13 cellular contexts compared by ENCODE assay signal in the genomic region with DNA sequence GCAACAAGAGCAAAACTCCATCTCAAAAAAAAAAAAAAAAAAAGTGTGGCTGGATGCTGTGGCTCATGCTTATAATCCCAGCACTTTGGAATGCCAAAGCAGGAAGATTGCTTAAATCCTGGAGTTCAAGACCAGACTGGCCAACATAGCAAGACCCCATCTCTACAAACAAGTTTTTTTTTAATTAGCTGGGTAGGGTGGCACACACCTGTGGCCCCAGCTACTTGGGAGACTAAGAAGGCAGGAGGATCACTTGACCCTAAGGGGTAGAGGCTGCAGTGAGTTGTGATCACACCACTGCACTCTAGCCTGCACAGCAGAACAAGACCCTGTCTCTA. TPM values are rescaled to one million over a fixed set of nuclear protein-coding genes. Genes with fewer than 3 reads are reported as not detected.
DNase-seq lines count a peak whose midpoint lies in the region; ATAC-seq and TF ChIP-seq lines count a peak whose summit lies in the region.
"Had no signal": no experiment of that assay in that cellular context is flagged by ENCODE, and none has a peak within 500 bp of the region (broad histone marks: within the 10 kb centered on the region; RNA-seq: fewer than 3 reads in every experiment).

No MANE protein-coding gene starts in this region.

- peaks cover 45% of the 10 kb centered on the region for H3K4me1 Mint-ChIP-seq in activated B cell treated with CpG ODN at 0.5 μM for 24 hours

- H3K27ac Mint-ChIP-seq in activated B cell treated with CpG ODN at 0.5 μM for 24 hours = peak overlapping the region; percentile 92

- no peaks in the 10 kb centered on the region for H3K79me2 ChIP-seq in DOHH2 (ENCODE audit: control insufficient read depth, low read length)

- no peak for TF ChIP-seq CTCF in DOHH2 (IDR thresholded peaks at IDR 0.05; ENCODE audit: low read depth, low read length, poor library complexity, severe bottlenecking)
- TF ChIP-seq CTCF in activated B cell treated with CpG ODN at 0.5 μM for 24 hours (IDR thresholded peaks at IDR 0.05) = no peak

- CTCF ChIA-PET in activated B cell treated with CpG ODN at 0.5 μM for 24 hours (lab: Charles Lee) = interaction anchor here (1.0 kb wide), 1 partner anchor 55 kb away, joined by 3 read pairs; no protein-coding TSS in a partner anchor

- intact Hi-C loops in activated B cell treated with CpG ODN at 0.5 μM for 24 hours (cut with micrococcal nuclease) = loop anchor here (2.0 to 10.0 kb wide), 2 partner anchors 62 to 790 kb away; a partner anchor contains a TSS

- H4K20me1 ChIP-seq in BLaER1 (no peaks in the 10 kb centered on the region), DOHH2 (ENCODE audit: control insufficient read depth, insufficient read depth, low read depth, low read length) (no peaks in the 10 kb centered on the region)

- no peaks in the 10 kb centered on the region for H3K36me3 Mint-ChIP-seq in activated B cell treated with CpG ODN at 0.5 μM for 24 hours (ENCODE audit: low read depth)

- POLR2A ChIA-PET in activated B cell treated with CpG ODN at 0.5 μM for 24 hours (lab: Charles Lee) = interaction anchor here (0.7 to 1.5 kb wide), 4 partner anchors 53 to 373 kb away, joined by 3 to 7 read pairs (median 6); a partner anchor contains a TSS

- H3K4me1 ChIP-seq in BLaER1 (peaks cover 61% of the 10 kb centered on the region), DOHH2 (ENCODE audit: control insufficient read depth, low read length) (peaks cover 54% of the 10 kb centered on the region)

- H3K27me3 Mint-ChIP-seq in activated B cell treated with CpG ODN at 0.5 μM for 24 hours = no peaks in the 10 kb centered on the region

- 0 out of 2 replicates have a peak, but pooled peaks cover 5% of the 10 kb centered on the region for H3F3A ChIP-seq in DOHH2 (ENCODE audit: control insufficient read depth, insufficient read depth)

- H3K4me3 ChIP-seq in BLaER1 (0 out of 2 replicates have a peak overlapping the region, but pooled peaks have one; percentile 7), DOHH2 (ENCODE audit: low read length) (peak overlapping the region; percentile 40)
- H3K4me3 ChIP-seq: skin epidermis, thoracic aorta had no signal

- no peaks in the 10 kb centered on the region for H3K27me3 ChIP-seq in BLaER1
- H3K27me3 ChIP-seq in DOHH2 (ENCODE audit: control insufficient read depth, low read length) = no peaks in the 10 kb centered on the region
- H3K27me3 ChIP-seq: brain microvascular endothelial cell had no signal

- TF ChIP-seq POLR2A in GM18505 (IDR thresholded peaks at IDR 0.05; ENCODE audit: borderline replicate concordance, extremely low read depth, insufficient read depth, insufficient read length) = no peak

- H3K36me3 ChIP-seq in BLaER1 (no peaks in the 10 kb centered on the region), DOHH2 (ENCODE audit: control insufficient read depth, low read length) (no peaks in the 10 kb centered on the region)
- H3K36me3 ChIP-seq: brain microvascular endothelial cell, thoracic aorta had no signal

- H3K4me3 Mint-ChIP-seq in activated B cell treated with CpG ODN at 0.5 μM for 24 hours = peak overlapping the region; percentile 21

- DNase-seq in activated B cell treated with CpG ODN at 0.5 μM for 24 hours = no peak
- no peak for DNase-seq in epithelial cell of prostate (ENCODE audit: low read depth, low spot score)
- no peak for DNase-seq in cortex of kidney (lab: John Stamatoyannopoulos, UW)
- DNase-seq in NCI-H2029 (lab: John Stamatoyannopoulos, UW) = no peak
- DNase-seq in HCEC 1CT = no peak
- DNase-seq: NCI-H1092 treated with DMSO at 0.1 percent for 48 hours, NCI-H82 had no signal

- H3K27ac ChIP-seq in BLaER1 (peak overlapping the region; percentile 72), DOHH2 (ENCODE audit: low read depth, low read length) (peak overlapping the region; percentile 78), epithelial cell of prostate (peak overlapping the region; percentile 88)
- H3K27ac ChIP-seq: brain microvascular endothelial cell, thoracic aorta had no signal

- H3K9me3 ChIP-seq in BLaER1 (peaks cover 20% of the 10 kb centered on the region), DOHH2 (ENCODE audit: control insufficient read depth, insufficient read depth, low read length) (peaks cover 9% of the 10 kb centered on the region; the same call in 1 of the 2 replicates)
- H3K9me3 ChIP-seq: thoracic aorta had no signal

- no peaks in the 10 kb centered on the region for H3K9me2 ChIP-seq in DOHH2 (replicated peaks; ENCODE audit: control insufficient read depth, low read length)

- peak overlapping the region; percentile 75 for H3K4me2 ChIP-seq in BLaER1
- H3K4me2 ChIP-seq in DOHH2 (ENCODE audit: low read length) = peak overlapping the region; percentile 60

- no peak overlapping the region for H3K9ac ChIP-seq in BLaER1

- H3K9me3 Mint-ChIP-seq in activated B cell treated with CpG ODN at 0.5 μM for 24 hours = peaks cover 3% of the 10 kb centered on the region

- ATAC-seq in activated B cell treated with CpG ODN at 0.5 μM for 24 hours (ENCODE audit: low read depth) (no peak), GM18505 (IDR thresholded peaks at IDR 0.05; ENCODE audit: unreplicated experiment) (no peak)

RNA-seq across cellular contexts. Expression of a gene that starts 19.0 kb away (rescaled TPM):
- total RNA-seq in activated B cell treated with CpG ODN at 0.5 μM for 24 hours = 8.4 and 9.4 TPM in 2 replicates

RNA-seq across cellular contexts. Expression of a gene that starts 54.2 kb away (rescaled TPM):
- 34.3 and 34.5 TPM in 2 replicates for total RNA-seq in activated B cell treated with CpG ODN at 0.5 μM for 24 hours
